ENCODE assay signal across 19 cellular contexts in the genomic region with DNA sequence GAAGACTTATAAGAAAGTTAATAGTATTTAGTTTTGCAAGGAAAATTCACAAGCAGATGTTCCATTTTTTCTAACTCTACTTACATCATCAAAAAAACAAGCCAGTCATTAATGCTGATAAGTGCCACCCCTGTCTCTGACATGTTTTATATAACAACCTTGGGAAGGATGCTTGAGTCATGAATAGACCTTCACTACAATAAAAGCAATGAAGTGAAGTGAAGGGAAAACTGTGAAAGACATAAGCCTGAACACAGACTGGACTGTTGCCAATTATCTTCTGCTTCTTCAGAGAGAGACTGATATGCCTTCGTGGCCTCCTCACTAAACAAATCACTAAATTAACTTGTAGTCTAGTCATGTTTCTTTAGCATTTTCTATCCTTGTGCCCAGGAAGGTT.
DNase-seq lines count a peak whose midpoint lies in the region; ATAC-seq, FAIRE-seq and TF ChIP-seq lines count a peak whose summit lies in the region.
"Had no signal": no experiment of that assay in that cellular context is flagged by ENCODE, and none has a peak within 500 bp of the region (broad histone marks: within the 10 kb centered on the region; RNA-seq: fewer than 3 reads in every experiment).

No MANE protein-coding gene starts in this region.

- H3K18ac ChIP-seq in H9 (ENCODE audit: insufficient read length, low read depth, low read length): no peak overlapping the region

- H3K36me3 ChIP-seq in naive thymus-derived CD4-positive, alpha-beta T cell (ENCODE audit: control insufficient read depth in 2 of 3, insufficient read depth in 3 of 3, low read length in 3 of 3): no peaks in the 10 kb centered on the region
- H3K36me3 ChIP-seq in upper lobe of right lung: no peaks in the 10 kb centered on the region
- H3K36me3 ChIP-seq: BE2C had no signal

- no peak overlapping the region for H3K4me2 ChIP-seq in H9 (ENCODE audit: insufficient read depth, insufficient read length, low read length)

- H3K27ac ChIP-seq in H9 (ENCODE audit: insufficient read length, low read depth, low read length) (no peak overlapping the region), upper lobe of right lung (no peak overlapping the region)
- no peak overlapping the region for H3K27ac ChIP-seq in naive thymus-derived CD4-positive, alpha-beta T cell (ENCODE audit: low read depth, low read length)
- H3K27ac ChIP-seq: C4-2B had no signal

- WGBS in H9 (ENCODE audit: extremely low coverage, insufficient read length, low lambda C conversion rate): no CpG with 5 or more reads among the region's 1 CpG

- no peak overlapping the region for H2BK120ac ChIP-seq in H9 (ENCODE audit: low read depth, low read length, poor library complexity, severe bottlenecking)

- no peak overlapping the region for H3K14ac ChIP-seq in H9 (ENCODE audit: insufficient read depth, low read length)

- CTCF ChIA-PET in naive thymus-derived CD4-positive, alpha-beta T cell (lab: Charles Lee): no interaction called here

- no peaks in the 10 kb centered on the region for H3K79me1 ChIP-seq in H9 (ENCODE audit: insufficient read depth, low read depth, low read length, poor library complexity, severe bottlenecking)

- H2BK15ac ChIP-seq in H9 (ENCODE audit: low read depth, low read length): no peak overlapping the region

- H3K23me2 ChIP-seq in H9 (ENCODE audit: insufficient read length, low read depth, low read length, poor library complexity, severe bottlenecking): no peaks in the 10 kb centered on the region

- no peak overlapping the region for H2BK5ac ChIP-seq in H9 (ENCODE audit: insufficient read length, low read length)

- H3K27me3 ChIP-seq in H9 (ENCODE audit: insufficient read depth, low read length) (no peaks in the 10 kb centered on the region), upper lobe of right lung (no peaks in the 10 kb centered on the region)
- no peaks in the 10 kb centered on the region for H3K27me3 ChIP-seq in naive thymus-derived CD4-positive, alpha-beta T cell (ENCODE audit: control insufficient read depth in 2 of 2, insufficient read depth in 2 of 2, low read length in 2 of 2)
- H3K27me3 ChIP-seq: BE2C had no signal

- no peak for ATAC-seq in naive thymus-derived CD4-positive, alpha-beta T cell
- ATAC-seq in upper lobe of right lung: no peak
- ATAC-seq: CD8-positive, alpha-beta T cell had no signal

- no peak for TF ChIP-seq POLR2A in GM12891 (IDR thresholded peaks at IDR 0.05; ENCODE audit: low read depth, low read length)

- no peak overlapping the region for H3K23ac ChIP-seq in H9 (ENCODE audit: insufficient read length, low read depth, low read length)

- peaks cover 0 to 5% (median 0%) of the 10 kb centered on the region in 3 experiments; a peak in 3 of 7 replicates for H3K36me3 Mint-ChIP-seq in H9 (ENCODE audit: insufficient read depth in 1 of 3, low read depth in 3 of 3)
- H3K36me3 Mint-ChIP-seq in naive thymus-derived CD4-positive, alpha-beta T cell: no peaks in the 10 kb centered on the region
- H3K36me3 Mint-ChIP-seq: CD8-positive, alpha-beta T cell had no signal

- no peak overlapping the region for H3K4ac ChIP-seq in H9 (ENCODE audit: low read depth, low read length)

- H3K27ac Mint-ChIP-seq in H9: no peak overlapping the region
- no peak overlapping the region for H3K27ac Mint-ChIP-seq in naive thymus-derived CD4-positive, alpha-beta T cell
- H3K27ac Mint-ChIP-seq: CD8-positive, alpha-beta T cell; HFFc6 had no signal

- intact Hi-C loops in naive thymus-derived CD4-positive, alpha-beta T cell (cut with micrococcal nuclease): no loop called here
- intact Hi-C loops in upper lobe of right lung (cut with DNase I): no loop called here

- H3K4me3 Mint-ChIP-seq in H9: no peak overlapping the region
- no peak overlapping the region for H3K4me3 Mint-ChIP-seq in naive thymus-derived CD4-positive, alpha-beta T cell
- H3K4me3 Mint-ChIP-seq: CD8-positive, alpha-beta T cell; HFFc6 had no signal

- H3K4me1 ChIP-seq in H9 (ENCODE audit: insufficient read depth, low read length) (no peaks in the 10 kb centered on the region), upper lobe of right lung (no peaks in the 10 kb centered on the region)
- H3K4me1 ChIP-seq in naive thymus-derived CD4-positive, alpha-beta T cell (ENCODE audit: control insufficient read depth in 2 of 2, insufficient read depth in 2 of 2, low read length in 2 of 2): no peaks in the 10 kb centered on the region
- H3K4me1 ChIP-seq: BE2C had no signal

- no peak overlapping the region for H3K4me3 ChIP-seq in fibroblast of pulmonary artery (replicated peaks; ENCODE audit: low read depth, low read length)
- no peak overlapping the region for H3K4me3 ChIP-seq in naive thymus-derived CD4-positive, alpha-beta T cell (ENCODE audit: low read length)
- H3K4me3 ChIP-seq in upper lobe of right lung: no peak overlapping the region

- no peak overlapping the region for H2BK12ac ChIP-seq in H9 (ENCODE audit: insufficient read length, low read depth, low read length)

- no peak overlapping the region for H2AFZ ChIP-seq in H9 (ENCODE audit: low read length)

- no peaks in the 10 kb centered on the region for H3K4me1 Mint-ChIP-seq in H9
- no peaks in the 10 kb centered on the region for H3K4me1 Mint-ChIP-seq in naive thymus-derived CD4-positive, alpha-beta T cell

- no peaks in the 10 kb centered on the region for H4K20me1 ChIP-seq in H9 (ENCODE audit: control insufficient read depth, insufficient read depth, insufficient read length)

- H4K8ac ChIP-seq in H9 (replicated peaks; ENCODE audit: insufficient read length, low read depth, low read length): no peak overlapping the region

- no peak overlapping the region for H2AK5ac ChIP-seq in H9 (ENCODE audit: insufficient read length, low read length)

- no peak for FAIRE-seq in GM12891 (lab: Jason Lieb, UNC)
- FAIRE-seq: GM19239, HTR-8/SVneo had no signal

- POLR2A ChIA-PET in naive thymus-derived CD4-positive, alpha-beta T cell (lab: Charles Lee): no interaction called here

- no peak overlapping the region for H3K9ac ChIP-seq in H9 (ENCODE audit: extremely low read depth, insufficient read length, low read length)

- TF ChIP-seq CTCF in H9 (conservative IDR thresholded peaks at IDR 0.05) (no peak), fibroblast of pulmonary artery (IDR thresholded peaks at IDR 0.05; ENCODE audit: low read length, missing control alignments) (no peak), upper lobe of right lung (IDR thresholded peaks at IDR 0.05) (no peak)

- H3K9me3 ChIP-seq in H9 (ENCODE audit: control insufficient read depth, low read depth, low read length) (no peaks in the 10 kb centered on the region), upper lobe of right lung (no peaks in the 10 kb centered on the region)
- H3K9me3 ChIP-seq in naive thymus-derived CD4-positive, alpha-beta T cell (ENCODE audit: control insufficient read depth in 2 of 3, low read length in 3 of 3): no peaks in the 10 kb centered on the region
- H3K9me3 ChIP-seq: BE2C had no signal

- DNase-seq in H9: no peak
- DNase-seq in amniotic epithelial cell (ENCODE audit: low read depth): peak; percentile 32
- peak; percentile 3 for DNase-seq in fibroblast of pulmonary artery (ENCODE audit: low read depth)
- DNase-seq in kidney tubule cell (ENCODE audit: low spot score): peak; percentile 49
- no peak for DNase-seq in naive thymus-derived CD4-positive, alpha-beta T cell
- DNase-seq in upper lobe of right lung: no peak
- no peak for DNase-seq in CD1c-positive myeloid dendritic cell (ENCODE audit: extremely low spot score)
- DNase-seq in GM12891 (ENCODE audit: insufficient read length, low spot score): no peak
- DNase-seq: BE2C; CD8-positive, alpha-beta T cell; COR-L47; DND-41; GDM1; GOT3; HCEC 1CT; HFFc6 had no signal

- H2BK20ac ChIP-seq in H9 (ENCODE audit: low read depth, low read length, poor library complexity, severe bottlenecking): no peak overlapping the region

- H3K56ac ChIP-seq in H9 (ENCODE audit: insufficient read length, low read depth, low read length): no peak overlapping the region

- H3K27me3 Mint-ChIP-seq in H9 (ENCODE audit: low read depth): no peaks in the 10 kb centered on the region
- H3K27me3 Mint-ChIP-seq in naive thymus-derived CD4-positive, alpha-beta T cell: no peaks in the 10 kb centered on the region

- no peak overlapping the region for H4K91ac ChIP-seq in H9 (ENCODE audit: insufficient read length, low read depth, low read length)

- H3K9me3 Mint-ChIP-seq in H9: peaks cover 0 to 2% of the 10 kb centered on the region in 2 experiments; a peak in 1 of 5 replicates
- peaks cover 0 to 11% (median under 1%) of the 10 kb centered on the region in 11 donors for H3K9me3 Mint-ChIP-seq in naive thymus-derived CD4-positive, alpha-beta T cell

- H3K79me2 ChIP-seq in H9 (ENCODE audit: insufficient read depth, low read length): no peaks in the 10 kb centered on the region

- no peak overlapping the region for H4K5ac ChIP-seq in H9 (ENCODE audit: insufficient read length, low read depth, low read length)

- H3T11ph ChIP-seq in H9 (ENCODE audit: low read length): peak overlapping the region; percentile 53

TF ChIP-seq in GM12891, 5 proteins besides CTCF, POLR2A, EP300 and RAD21:
- TF ChIP-seq SPI1 (IDR thresholded peaks at IDR 0.05; ENCODE audit: low read depth, low read length): no peak
- TF ChIP-seq TAF1 (IDR thresholded peaks at IDR 0.05; ENCODE audit: low read depth, low read length): no peak
- TF ChIP-seq POU2F2 (IDR thresholded peaks at IDR 0.05; ENCODE audit: low read depth, low read length): no peak
- TF ChIP-seq PAX5 (IDR thresholded peaks at IDR 0.05; ENCODE audit: insufficient read depth, low read length, severe bottlenecking): no peak

Comparison
In these comparisons a context has a peak if more than half of its experiments do, and no peak if none do; other contexts are left out.
1. DNase-seq: peak in amniotic epithelial cell (single experiment), fibroblast of pulmonary artery (single experiment) and kidney tubule cell (single experiment); none in H9 (single experiment), naive thymus-derived CD4-positive, alpha-beta T cell (0 of 9), upper lobe of right lung (single experiment), CD1c-positive myeloid dendritic cell (single experiment) and GM12891 (single experiment).